12 cellular contexts compared by ENCODE assay signal in the genomic region with DNA sequence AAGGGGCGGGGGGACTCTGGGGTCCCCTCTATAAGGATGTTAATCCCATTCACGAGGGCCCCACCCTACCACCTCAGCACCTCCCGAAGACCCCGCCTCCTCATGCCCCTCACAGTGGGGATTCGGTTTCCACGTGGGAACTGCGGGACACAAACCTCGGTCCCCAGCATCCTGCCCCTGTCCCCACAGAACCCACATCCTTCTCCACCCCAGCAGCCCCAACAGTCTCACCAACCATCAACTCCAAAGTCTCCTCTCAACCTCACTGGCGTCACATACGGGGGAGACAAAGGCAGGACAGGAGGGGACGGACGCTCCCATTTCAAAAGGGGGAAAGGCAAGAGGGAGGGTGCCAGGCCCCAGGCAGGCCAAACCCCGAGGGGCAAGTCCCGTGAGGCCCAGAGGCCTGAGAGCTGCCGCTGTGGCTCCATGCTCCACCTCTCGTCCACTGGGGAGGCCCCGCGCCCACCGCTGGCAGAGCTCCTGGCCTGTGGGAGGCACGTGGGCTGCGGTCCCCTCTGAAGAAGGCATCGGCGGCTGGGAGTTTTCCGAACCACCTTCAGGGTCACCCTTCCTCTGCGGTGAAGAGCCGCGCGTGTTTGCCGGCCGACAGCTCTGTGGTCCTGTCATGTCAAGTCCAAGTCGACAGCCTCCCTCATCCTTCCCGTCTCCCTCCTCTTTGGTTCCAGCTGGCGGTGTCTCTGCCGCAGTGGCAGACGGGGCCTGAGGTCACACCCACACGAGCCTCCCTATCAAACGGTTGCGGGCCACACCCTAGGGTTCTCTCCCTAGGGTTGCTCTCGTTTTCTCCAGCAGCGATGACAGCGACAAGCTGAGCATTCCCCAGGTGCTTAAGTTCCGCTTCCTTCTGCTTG.
DNase-seq lines count a peak whose midpoint lies in the region; TF ChIP-seq lines count a peak whose summit lies in the region.
"Had no signal": no experiment of that assay in that cellular context is flagged by ENCODE, and none has a peak within 500 bp of the region (broad histone marks: within the 10 kb centered on the region; RNA-seq: fewer than 3 reads in every experiment).

No MANE protein-coding gene starts in this region.

- peak overlapping the region in 4 of 7 donors; percentile 28 to 53 (median 32) for H3K4me3 Mint-ChIP-seq in CD8-positive, alpha-beta memory T cell
- H3K4me3 Mint-ChIP-seq in glutamatergic neuron (ENCODE audit: unreplicated experiment) = no peak overlapping the region

- intact Hi-C loops in posterior vena cava (cut with DNase I) = no loop called here
- intact Hi-C loops in testis (cut with DNase I; ENCODE audit: low total_unique reads) = no loop called here

- no peaks in the 10 kb centered on the region for H3K9me3 ChIP-seq in CD8-positive, alpha-beta memory T cell (ENCODE audit: low read length)
- H3K9me3 ChIP-seq in Peyer's patch (no peaks in the 10 kb centered on the region), testis (no peaks in the 10 kb centered on the region)
- H3K9me3 ChIP-seq: vagina had no signal

- H3K4me1 Mint-ChIP-seq in CD8-positive, alpha-beta memory T cell = peaks cover 14 to 47% (median 19%) of the 10 kb centered on the region in 3 donors
- peaks cover 2% of the 10 kb centered on the region for H3K4me1 Mint-ChIP-seq in glutamatergic neuron (ENCODE audit: low read depth, unreplicated experiment)

- H3K9me3 Mint-ChIP-seq in CD8-positive, alpha-beta memory T cell = peaks cover 0 to 2% (median 0%) of the 10 kb centered on the region in 5 donors
- H3K9me3 Mint-ChIP-seq in glutamatergic neuron (ENCODE audit: unreplicated experiment) = peaks cover 3% of the 10 kb centered on the region

- H3K4me1 ChIP-seq in CD8-positive, alpha-beta memory T cell (ENCODE audit: insufficient read depth, low read length) = peaks cover 23% of the 10 kb centered on the region
- no peaks in the 10 kb centered on the region for H3K4me1 ChIP-seq in Peyer's patch
- H3K4me1 ChIP-seq in testis = no peaks in the 10 kb centered on the region
- H3K4me1 ChIP-seq: vagina had no signal

- peaks cover 0 to 11% (median 0%) of the 10 kb centered on the region in 3 donors for H3K36me3 Mint-ChIP-seq in CD8-positive, alpha-beta memory T cell
- H3K36me3 Mint-ChIP-seq in glutamatergic neuron (ENCODE audit: unreplicated experiment) = no peaks in the 10 kb centered on the region

- peak overlapping the region; percentile 51 for H3K27ac ChIP-seq in CD8-positive, alpha-beta memory T cell (ENCODE audit: low read depth, low read length)
- H3K27ac ChIP-seq in Peyer's patch (no peak overlapping the region), testis (no peak overlapping the region)
- H3K27ac ChIP-seq: vagina had no signal

- no peaks in the 10 kb centered on the region for H3K36me3 ChIP-seq in CD8-positive, alpha-beta memory T cell (ENCODE audit: insufficient read depth, low read length)
- H3K36me3 ChIP-seq in Peyer's patch = no peaks in the 10 kb centered on the region
- H3K36me3 ChIP-seq in testis (ENCODE audit: low read depth, missing control alignments) = no peaks in the 10 kb centered on the region
- H3K36me3 ChIP-seq: vagina had no signal

- TF ChIP-seq CTCF in Peyer's patch (IDR thresholded peaks at IDR 0.05) (no peak), glutamatergic neuron (IDR thresholded peaks at IDR 0.05; ENCODE audit: partially characterized antibody, unreplicated experiment) (no peak), testis (IDR thresholded peaks at IDR 0.05) (no peak)

- H3K4me3 ChIP-seq in CD8-positive, alpha-beta memory T cell (ENCODE audit: low read length) = no peak overlapping the region
- no peak overlapping the region for H3K4me3 ChIP-seq in Peyer's patch
- H3K4me3 ChIP-seq in testis = no peak overlapping the region
- H3K4me3 ChIP-seq: vagina had no signal

- peak in 2 of 5 donors; percentile 0 to 49 for DNase-seq in CD8-positive, alpha-beta memory T cell
- DNase-seq in Peyer's patch (peak in 2 of 3 donors; percentile 40), glutamatergic neuron (peak; percentile 20), posterior vena cava (ENCODE audit: low spot score) (peak; percentile 71), testis (no peak), NCI-H510A (lab: John Stamatoyannopoulos, UW) (no peak)
- DNase-seq in effector CD8-positive, alpha-beta T cell (lab: John Stamatoyannopoulos, UW) = no peak
- DNase-seq: amygdala, KBM-7, NCI-H510A treated with DMSO at 0.1 percent for 48 hours, nucleus accumbens had no signal

- TF ChIP-seq POLR2A in Peyer's patch (IDR thresholded peaks at IDR 0.05) (no peak), testis (IDR thresholded peaks at IDR 0.05) (no peak)

- CTCF ChIA-PET in CD8-positive, alpha-beta memory T cell (lab: Charles Lee) = no interaction called here

- POLR2A ChIA-PET in CD8-positive, alpha-beta memory T cell (lab: Charles Lee) = no interaction called here

- peak overlapping the region in 5 of 8 donors; percentile 33 to 95 (median 63) for H3K27ac Mint-ChIP-seq in CD8-positive, alpha-beta memory T cell
- no peak overlapping the region for H3K27ac Mint-ChIP-seq in glutamatergic neuron (ENCODE audit: unreplicated experiment)

- peaks cover 0 to 2% of the 10 kb centered on the region in 2 donors for H3K27me3 Mint-ChIP-seq in CD8-positive, alpha-beta memory T cell
- H3K27me3 Mint-ChIP-seq in glutamatergic neuron (ENCODE audit: unreplicated experiment) = no peaks in the 10 kb centered on the region

- 82 to 87% methylated on average over 38 to 42 of the region's 42 CpGs for WGBS in testis, 2 donors

- H3K27me3 ChIP-seq in CD8-positive, alpha-beta memory T cell (ENCODE audit: insufficient read depth, low read length, poor library complexity, severe bottlenecking) = no peaks in the 10 kb centered on the region
- H3K27me3 ChIP-seq in Peyer's patch (no peaks in the 10 kb centered on the region), testis (no peaks in the 10 kb centered on the region)
- H3K27me3 ChIP-seq: vagina had no signal

Comparison
In these comparisons a context has a peak if more than half of its experiments do, and no peak if none do; other contexts are left out.
1. DNase-seq: peak in Peyer's patch (2 of 3), glutamatergic neuron (single experiment) and posterior vena cava (single experiment); none in testis (single experiment), effector CD8-positive, alpha-beta T cell (single experiment) and NCI-H510A (single experiment).